4 cellular contexts compared by ENCODE assay signal in the genomic region with DNA sequence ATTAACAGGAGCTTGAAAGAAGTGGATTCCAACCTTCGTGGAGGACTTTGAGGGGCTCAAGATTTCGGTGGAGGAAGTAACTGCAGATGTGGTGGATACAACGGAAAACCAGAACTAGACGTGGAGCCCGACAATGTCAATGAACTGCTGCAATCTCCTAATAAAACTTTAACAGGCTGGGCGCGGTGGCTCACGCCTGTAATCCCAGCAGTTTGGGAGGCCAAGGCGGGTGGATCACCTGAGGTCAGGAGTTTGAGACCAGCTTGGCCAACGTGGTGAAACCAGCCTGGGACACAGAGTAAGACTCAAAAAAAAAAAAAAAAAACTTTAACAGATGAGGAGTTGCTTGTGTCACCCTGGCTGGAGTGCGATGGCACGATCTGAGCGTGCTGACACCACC.
"Had no signal": no experiment of that assay in that cellular context is flagged by ENCODE, and none has a peak within 500 bp of the region (broad histone marks: within the 10 kb centered on the region; RNA-seq: fewer than 3 reads in every experiment).

No MANE protein-coding gene starts in this region.

- ATAC-seq: GM23338 had no signal

- DNase-seq: H9, HCEC 1CT, IMR-90 had no signal

- H3K4me3 ChIP-seq: GM23338 had no signal
